ENCODE assay signal across 24 cellular contexts in genomic region chr11:3189886-3190583, GRCh38. TPM values are rescaled to one million over a fixed set of nuclear protein-coding genes. Genes with fewer than 3 reads are reported as not detected.
"Had no signal": no experiment of that assay in that cellular context is flagged by ENCODE, and none has a peak within 500 bp of the region (broad histone marks: within the 10 kb centered on the region; RNA-seq: fewer than 3 reads in every experiment).

No MANE protein-coding gene starts in this region.

- H3K4me1 ChIP-seq: breast epithelium, tibial nerve had no signal

- H3K27me3 ChIP-seq: breast epithelium had no signal

- H3K36me3 ChIP-seq: breast epithelium, tibial nerve had no signal

- H3K9me3 ChIP-seq: breast epithelium, tibial nerve had no signal

- H3K4me3 ChIP-seq: breast epithelium, tibial nerve had no signal

- H3K27ac ChIP-seq: breast epithelium, tibial nerve had no signal

- DNase-seq: activated CD4-positive, alpha-beta T cell treated with anti-CD3 and anti-CD28 coated beads, Interleukin-2, amount 10 ng/mL, durations not matched to agents 24 days and 14 days; activated CD4-positive, CD25-positive, alpha-beta regulatory T cell; activated CD8-positive, alpha-beta memory T cell treated with anti-CD3 and anti-CD28 coated beads, Interleukin-2, amount 50 U/mL, for 4 hours; activated gamma-delta T cell; activated T-cell treated with anti-CD3 and anti-CD28 coated beads, Interleukin-2, amount 50 U/mL, for 48 hours; cortex of kidney; erythroblast; hypothalamus; immature natural killer cell; mesenchymal stem cell; natural killer cell; nucleus accumbens; retina; stimulated activated CD4-positive, alpha-beta T cell treated with anti-CD3 and anti-CD28 coated beads, Interleukin-15, amount 100 ng/mL, for 24 hours; stimulated activated CD4-positive, alpha-beta T cell treated with anti-CD3 and anti-CD28 coated beads, Interleukin-2, amount 100 ng/mL, for 48 hours; T1000 had no signal

- ATAC-seq: natural killer cell had no signal

RNA-seq across cellular contexts. Expression of gene MRGPRG, which starts 28.6 kb away (rescaled TPM):
- total RNA-seq: activated CD4-positive, alpha-beta T cell treated with anti-CD3 and anti-CD28 coated beads, Interleukin-2, amount 10 ng/mL, durations not matched to agents 24 days and 14 days; astrocyte; breast epithelium; frontal cortex; lower leg skin; natural killer cell; skeletal muscle tissue; T-helper 1 cell treated with Interleukin-12 subunit alpha and Interleukin-12 subunit beta and Interleukin-4 antibody, amounts not matched to agents 30 ng/mL and 1 ng/mL, for 36 hours; tibial nerve had no signal
- polyA plus RNA-seq: adipose tissue, immature natural killer cell had no signal

RNA-seq across cellular contexts. Expression of gene MRGPRE, which starts 42.2 kb away (rescaled TPM):
- total RNA-seq: activated CD4-positive, alpha-beta T cell treated with anti-CD3 and anti-CD28 coated beads, Interleukin-2, amount 10 ng/mL, durations not matched to agents 24 days and 14 days; astrocyte; breast epithelium; frontal cortex; lower leg skin; natural killer cell; skeletal muscle tissue; T-helper 1 cell treated with Interleukin-12 subunit alpha and Interleukin-12 subunit beta and Interleukin-4 antibody, amounts not matched to agents 30 ng/mL and 1 ng/mL, for 36 hours had no signal
- polyA plus RNA-seq: immature natural killer cell had no signal
